12 cellular contexts compared by ENCODE assay signal in the genomic region with DNA sequence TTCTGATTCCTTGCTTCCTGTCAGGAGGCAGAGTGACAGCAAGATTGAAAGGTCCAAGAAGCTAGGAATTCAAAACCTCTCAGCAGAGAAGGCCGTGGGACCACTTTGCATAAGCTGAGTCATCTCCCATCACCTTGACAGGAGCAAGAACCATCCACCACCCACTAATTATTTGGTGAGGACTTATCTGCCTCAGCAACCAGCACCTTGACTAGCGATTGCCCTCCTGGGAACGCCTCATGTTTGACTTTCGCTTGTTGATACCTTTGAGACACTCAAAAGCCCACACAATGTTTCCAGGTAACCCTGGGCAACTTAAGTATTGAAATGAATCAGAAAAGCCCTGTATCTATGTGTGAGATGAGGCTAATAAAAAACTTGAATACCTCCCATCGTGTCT.
DNase-seq lines count a peak whose midpoint lies in the region; ATAC-seq and FAIRE-seq lines count a peak whose summit lies in the region.
"Had no signal": no experiment of that assay in that cellular context is flagged by ENCODE, and none has a peak within 500 bp of the region (broad histone marks: within the 10 kb centered on the region; RNA-seq: fewer than 3 reads in every experiment).

No MANE protein-coding gene starts in this region.

- FAIRE-seq in GM18507 (lab: Jason Lieb, UNC) = peak; percentile 26
- FAIRE-seq: pancreas had no signal

- no peak overlapping the region for H3K4me3 Mint-ChIP-seq in activated T-helper 17 cell treated with anti-CD3 and anti-CD28 coated beads, Interleukin-2, amount 50 U/mL, for 72 hours

- no peaks in the 10 kb centered on the region for H3K36me3 Mint-ChIP-seq in activated T-helper 17 cell treated with anti-CD3 and anti-CD28 coated beads, Interleukin-2, amount 50 U/mL, for 72 hours (ENCODE audit: low read depth)

- H3K27ac Mint-ChIP-seq in activated T-helper 17 cell treated with anti-CD3 and anti-CD28 coated beads, Interleukin-2, amount 50 U/mL, for 72 hours = no peak overlapping the region

- DNase-seq in GM18507 (ENCODE audit: extremely low spot score, insufficient read length, low read depth) = no peak
- DNase-seq in A172 (ENCODE audit: low spot score) = no peak
- DNase-seq in C1 segment of cervical spinal cord (lab: John Stamatoyannopoulos, UW) = no peak
- DNase-seq in ecto neural progenitor cell (ENCODE audit: low spot score) = no peak
- DNase-seq: activated CD4-positive, CD25-positive, alpha-beta regulatory T cell treated with anti-CD3 and anti-CD28 coated beads, Interleukin-2, amount 50 U/mL, for 72 hours; Calu3; NCI-H1092 treated with DMSO at 0.1 percent for 48 hours; pancreas had no signal

- ATAC-seq in GM19467 (IDR thresholded peaks at IDR 0.05; ENCODE audit: unreplicated experiment) (peak; percentile 69), HG03025 (IDR thresholded peaks at IDR 0.05; ENCODE audit: low FRiP score, unreplicated experiment) (peak; percentile 80), HG03045 (IDR thresholded peaks at IDR 0.05; ENCODE audit: unreplicated experiment) (no peak)
- ATAC-seq in activated T-helper 17 cell treated with anti-CD3 and anti-CD28 coated beads, Interleukin-2, amount 50 U/mL, for 72 hours (replicated peaks) = peak; percentile 23
- ATAC-seq: pancreas had no signal

- H3K9me3 Mint-ChIP-seq in activated T-helper 17 cell treated with anti-CD3 and anti-CD28 coated beads, Interleukin-2, amount 50 U/mL, for 72 hours = no peaks in the 10 kb centered on the region

- H3K27me3 Mint-ChIP-seq in activated T-helper 17 cell treated with anti-CD3 and anti-CD28 coated beads, Interleukin-2, amount 50 U/mL, for 72 hours = no peaks in the 10 kb centered on the region

- H3K4me1 Mint-ChIP-seq in activated T-helper 17 cell treated with anti-CD3 and anti-CD28 coated beads, Interleukin-2, amount 50 U/mL, for 72 hours = no peaks in the 10 kb centered on the region
